ENCODE assay signal across 1 cellular context in the genomic region with DNA sequence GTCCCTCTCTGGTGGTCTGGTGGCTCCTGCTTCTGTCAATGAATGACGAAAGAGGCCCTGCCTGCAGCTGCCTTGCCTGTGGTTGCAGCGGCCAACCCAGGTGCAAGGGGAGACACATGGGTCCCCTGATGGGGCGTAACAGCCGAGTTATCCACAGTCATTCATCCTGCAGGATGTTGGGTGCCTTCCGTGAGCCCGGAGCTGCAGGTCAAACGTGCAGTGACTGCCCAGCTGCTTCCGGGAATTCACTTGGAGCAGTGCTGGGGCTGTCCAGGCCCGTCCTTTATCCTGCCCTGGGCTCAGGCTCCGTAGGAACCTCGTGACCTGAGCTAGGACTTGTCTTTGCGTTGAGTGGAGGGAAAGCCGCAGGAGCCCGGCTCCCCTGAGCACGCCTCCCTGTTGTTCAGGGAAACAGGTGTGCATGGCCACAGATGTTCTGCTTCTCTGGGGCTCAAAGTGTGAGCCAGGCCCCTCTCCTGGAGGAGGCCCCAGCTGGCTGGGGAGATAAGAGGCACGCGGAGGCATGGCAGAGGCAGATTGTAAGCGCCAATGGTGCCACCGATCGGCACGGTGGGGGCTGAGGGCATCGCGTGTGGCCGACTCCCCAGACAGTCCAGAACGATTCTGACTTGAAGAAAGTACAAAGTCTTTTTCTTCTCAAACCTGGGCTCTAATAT.
TF ChIP-seq lines count a peak whose summit lies in the region.

No MANE protein-coding gene starts in this region.

TF ChIP-seq in GM23338, 12 proteins besides CTCF, POLR2A, EP300 and RAD21 (continued from another document):
- TF ChIP-seq ZNF462 (CRISPR knock-in tag; IDR thresholded peaks at IDR 0.05) (no peak), JUNB (IDR thresholded peaks at IDR 0.05; ENCODE audit: unreplicated experiment) (no peak), EZH2 (IDR thresholded peaks at IDR 0.05; ENCODE audit: low read depth, unreplicated experiment) (no peak), EZH2phosphoT487 (IDR thresholded peaks at IDR 0.05; ENCODE audit: unreplicated experiment) (no peak), NANOG (IDR thresholded peaks at IDR 0.05; ENCODE audit: borderline replicate concordance) (no peak), POLR2AphosphoS5 (IDR thresholded peaks at IDR 0.05; ENCODE audit: low read depth) (no peak), ZNF331 (CRISPR knock-in tag; IDR thresholded peaks at IDR 0.05; ENCODE audit: low read depth) (no peak), STAT1 (IDR thresholded peaks at IDR 0.05; ENCODE audit: unreplicated experiment) (no peak), ZNF114 (CRISPR knock-in tag; IDR thresholded peaks at IDR 0.05) (no peak)
- TF ChIP-seq, protein P1, sequence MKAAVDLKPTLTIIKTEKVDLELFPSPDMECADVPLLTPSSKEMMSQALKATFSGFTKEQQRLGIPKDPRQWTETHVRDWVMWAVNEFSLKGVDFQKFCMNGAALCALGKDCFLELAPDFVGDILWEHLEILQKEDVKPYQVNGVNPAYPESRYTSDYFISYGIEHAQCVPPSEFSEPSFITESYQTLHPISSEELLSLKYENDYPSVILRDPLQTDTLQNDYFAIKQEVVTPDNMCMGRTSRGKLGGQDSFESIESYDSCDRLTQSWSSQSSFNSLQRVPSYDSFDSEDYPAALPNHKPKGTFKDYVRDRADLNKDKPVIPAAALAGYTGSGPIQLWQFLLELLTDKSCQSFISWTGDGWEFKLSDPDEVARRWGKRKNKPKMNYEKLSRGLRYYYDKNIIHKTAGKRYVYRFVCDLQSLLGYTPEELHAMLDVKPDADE (IDR thresholded peaks at IDR 0.05), result no peak
